In genomic region chr6:158718431-158719126, GRCh38 we compare ENCODE assay signal across 8 cellular contexts.
DNase-seq lines count a peak whose midpoint lies in the region; ATAC-seq lines count a peak whose summit lies in the region.

No MANE protein-coding gene starts in this region.

- intact Hi-C loops in activated CD4-positive, alpha-beta T cell treated with anti-CD3 and anti-CD28 coated beads, Interleukin-2, amount 10 ng/mL, durations not matched to agents 24 days and 14 days (cut with micrococcal nuclease) = no loop called here
- intact Hi-C loops in head of caudate nucleus (cut with DNase I) (loop anchor here (10.0 kb wide), 1 partner anchor 96 kb away; the partner anchor contains the start of gene EZR), sciatic nerve (cut with DNase I) (no loop called here)

- H3K9me3 Mint-ChIP-seq in activated CD4-positive, alpha-beta T cell treated with anti-CD3 and anti-CD28 coated beads, Interleukin-2, amount 10 ng/mL, durations not matched to agents 7 days and 5 days = no peaks in the 10 kb centered on the region
- H3K9me3 Mint-ChIP-seq in activated CD4-positive, alpha-beta T cell treated with anti-CD3 and anti-CD28 coated beads, Interleukin-2, amount 10 ng/mL, durations not matched to agents 24 days and 14 days = no peaks in the 10 kb centered on the region

- no peak overlapping the region for H3K4me3 Mint-ChIP-seq in activated CD4-positive, alpha-beta T cell treated with anti-CD3 and anti-CD28 coated beads, Interleukin-2, amount 10 ng/mL, durations not matched to agents 7 days and 5 days
- no peak overlapping the region for H3K4me3 Mint-ChIP-seq in activated CD4-positive, alpha-beta T cell treated with anti-CD3 and anti-CD28 coated beads, Interleukin-2, amount 10 ng/mL, durations not matched to agents 24 days and 14 days

- no peaks in the 10 kb centered on the region for H3K27me3 Mint-ChIP-seq in activated CD4-positive, alpha-beta T cell treated with anti-CD3 and anti-CD28 coated beads, Interleukin-2, amount 10 ng/mL, durations not matched to agents 7 days and 5 days
- no peaks in the 10 kb centered on the region for H3K27me3 Mint-ChIP-seq in activated CD4-positive, alpha-beta T cell treated with anti-CD3 and anti-CD28 coated beads, Interleukin-2, amount 10 ng/mL, durations not matched to agents 24 days and 14 days

- H3K36me3 Mint-ChIP-seq in activated CD4-positive, alpha-beta T cell treated with anti-CD3 and anti-CD28 coated beads, Interleukin-2, amount 10 ng/mL, durations not matched to agents 7 days and 5 days (ENCODE audit: low read depth) = peaks cover 55% of the 10 kb centered on the region
- peaks cover 76% of the 10 kb centered on the region for H3K36me3 Mint-ChIP-seq in activated CD4-positive, alpha-beta T cell treated with anti-CD3 and anti-CD28 coated beads, Interleukin-2, amount 10 ng/mL, durations not matched to agents 24 days and 14 days (ENCODE audit: low read depth)

- POLR2A ChIA-PET in activated CD4-positive, alpha-beta T cell treated with anti-CD3 and anti-CD28 coated beads, Interleukin-2, amount 10 ng/mL, durations not matched to agents 7 days and 5 days (lab: Charles Lee) = no interaction called here

- H3K27ac Mint-ChIP-seq in activated CD4-positive, alpha-beta T cell treated with anti-CD3 and anti-CD28 coated beads, Interleukin-2, amount 10 ng/mL, durations not matched to agents 7 days and 5 days = peak overlapping the region; percentile 93
- no peak overlapping the region for H3K27ac Mint-ChIP-seq in activated CD4-positive, alpha-beta T cell treated with anti-CD3 and anti-CD28 coated beads, Interleukin-2, amount 10 ng/mL, durations not matched to agents 24 days and 14 days

- CTCF ChIA-PET in activated CD4-positive, alpha-beta T cell treated with anti-CD3 and anti-CD28 coated beads, Interleukin-2, amount 10 ng/mL, durations not matched to agents 7 days and 5 days (lab: Charles Lee) = interaction anchor here (0.5 to 1.3 kb wide), 6 partner anchors 11 to 883 kb away, joined by 3 to 6 read pairs (median 3); no protein-coding TSS in a partner anchor

- H3K4me1 Mint-ChIP-seq in activated CD4-positive, alpha-beta T cell treated with anti-CD3 and anti-CD28 coated beads, Interleukin-2, amount 10 ng/mL, durations not matched to agents 7 days and 5 days = peaks cover 73% of the 10 kb centered on the region
- peaks cover 58% of the 10 kb centered on the region for H3K4me1 Mint-ChIP-seq in activated CD4-positive, alpha-beta T cell treated with anti-CD3 and anti-CD28 coated beads, Interleukin-2, amount 10 ng/mL, durations not matched to agents 24 days and 14 days

- ATAC-seq in sciatic nerve (peak; percentile 30), GM18867 (IDR thresholded peaks at IDR 0.05; ENCODE audit: unreplicated experiment) (no peak)

- DNase-seq in activated CD4-positive, alpha-beta T cell treated with anti-CD3 and anti-CD28 coated beads, Interleukin-2, amount 10 ng/mL, durations not matched to agents 7 days and 5 days = no peak
- DNase-seq in activated CD4-positive, alpha-beta T cell treated with anti-CD3 and anti-CD28 coated beads, Interleukin-2, amount 10 ng/mL, durations not matched to agents 24 days and 14 days = no peak
- peak; percentile 15 for DNase-seq in RPMI8226
- peak in 24 of 42 donors; percentile 10 to 71 (median 28) for DNase-seq in head of caudate nucleus
- DNase-seq in sciatic nerve (ENCODE audit: low spot score) = no peak
- no peak for DNase-seq in COR-L47 (lab: John Stamatoyannopoulos, UW)
- DNase-seq in activated CD8-positive, alpha-beta memory T cell treated with anti-CD3 and anti-CD28 coated beads, Interleukin-2, amount 50 U/mL, for 48 hours = no peak

Comparison
In these comparisons a context has a peak if more than half of its experiments do, and no peak if none do; other contexts are left out.
1. DNase-seq: peak in RPMI8226 (single experiment) and head of caudate nucleus (24 of 42); none in activated CD4-positive, alpha-beta T cell treated with anti-CD3 and anti-CD28 coated beads, Interleukin-2, amount 10 ng/mL, durations not matched to agents 7 days and 5 days (single experiment), activated CD4-positive, alpha-beta T cell treated with anti-CD3 and anti-CD28 coated beads, Interleukin-2, amount 10 ng/mL, durations not matched to agents 24 days and 14 days (single experiment), sciatic nerve (single experiment), COR-L47 (single experiment) and activated CD8-positive, alpha-beta memory T cell treated with anti-CD3 and anti-CD28 coated beads, Interleukin-2, amount 50 U/mL, for 48 hours (single experiment).